17 cellular contexts compared by ENCODE assay signal in the genomic region with DNA sequence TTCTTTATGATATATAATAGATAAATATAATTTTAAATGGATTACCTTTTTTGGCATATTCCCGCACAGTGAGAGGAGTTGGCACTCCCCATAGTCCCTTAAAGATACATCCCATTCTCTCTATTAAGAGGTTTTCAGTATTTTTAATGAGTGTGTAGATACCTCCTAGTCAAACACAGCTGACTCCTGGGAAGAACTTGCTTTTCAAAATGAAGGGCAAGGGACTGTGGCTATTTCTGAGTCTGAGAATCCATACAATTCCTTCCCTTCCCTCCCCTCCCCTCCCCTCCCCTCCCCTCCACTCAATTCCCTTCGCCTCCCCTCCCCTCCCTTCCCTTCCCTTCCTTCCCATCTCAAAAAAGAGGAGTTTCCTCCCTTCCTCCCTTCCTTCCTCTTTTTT.
DNase-seq lines count a peak whose midpoint lies in the region; TF ChIP-seq lines count a peak whose summit lies in the region.
"Had no signal": no experiment of that assay in that cellular context is flagged by ENCODE, and none has a peak within 500 bp of the region (broad histone marks: within the 10 kb centered on the region; RNA-seq: fewer than 3 reads in every experiment).

No MANE protein-coding gene starts in this region.

- peaks cover 7% of the 10 kb centered on the region for H3K4me1 ChIP-seq in Caco-2
- H3K4me1 ChIP-seq: BE2C had no signal

- peaks cover 12% of the 10 kb centered on the region for H3K4me1 Mint-ChIP-seq in Caco-2 (ENCODE audit: low read depth, unreplicated experiment)
- H3K4me1 Mint-ChIP-seq in activated CD4-positive, alpha-beta T cell treated with anti-CD3 and anti-CD28 coated beads, Interleukin-2, amount 10 ng/mL, durations not matched to agents 24 days and 14 days: peaks cover 2% of the 10 kb centered on the region
- H3K4me1 Mint-ChIP-seq: IgD-negative memory B cell had no signal

- peaks cover 1% of the 10 kb centered on the region for H3K36me3 ChIP-seq in Caco-2 (ENCODE audit: control insufficient read depth, insufficient read depth, low read length)
- H3K36me3 ChIP-seq: BE2C had no signal

- intact Hi-C loops in Caco-2 (cut with micrococcal nuclease; ENCODE audit: unreplicated experiment) (no loop called here), dorsolateral prefrontal cortex (cut with DNase I) (loop anchor here (5.0 to 10.0 kb wide), 5 partner anchors 36 to 589 kb away; no protein-coding TSS in a partner anchor)
- intact Hi-C loops in activated CD4-positive, alpha-beta T cell treated with anti-CD3 and anti-CD28 coated beads, Interleukin-2, amount 10 ng/mL, durations not matched to agents 24 days and 14 days (cut with micrococcal nuclease): no loop called here

- CTCF ChIA-PET in Caco-2 (lab: Charles Lee): no interaction called here

- DNase-seq in Caco-2 (no peak), MV-4-11 (lab: John Stamatoyannopoulos, UW) (peak; percentile 49), dorsolateral prefrontal cortex (no peak), occipital lobe (lab: John Stamatoyannopoulos, UW) (no peak)
- no peak for DNase-seq in stimulated activated CD4-positive, alpha-beta T cell treated with anti-CD3 and anti-CD28 coated beads, Interleukin-4, amount 100 ng/mL, for 4 hours
- DNase-seq in activated CD4-positive, alpha-beta T cell treated with anti-CD3 and anti-CD28 coated beads, Interleukin-2, amount 10 ng/mL, durations not matched to agents 24 days and 14 days: no peak
- DNase-seq: BE2C; CD4-positive, alpha-beta T cell; DMS153; DMS79 treated with DMSO at 0.1 percent for 48 hours; GF-D8; GOT3; H7; HFFc6 had no signal

- no peak overlapping the region for H3K4me3 Mint-ChIP-seq in Caco-2 (ENCODE audit: unreplicated experiment)
- no peak overlapping the region for H3K4me3 Mint-ChIP-seq in activated CD4-positive, alpha-beta T cell treated with anti-CD3 and anti-CD28 coated beads, Interleukin-2, amount 10 ng/mL, durations not matched to agents 24 days and 14 days
- H3K4me3 Mint-ChIP-seq: CD4-positive, alpha-beta T cell; HFFc6; IgD-negative memory B cell had no signal

- H3K27me3 Mint-ChIP-seq in Caco-2 (ENCODE audit: insufficient read depth, unreplicated experiment): no peaks in the 10 kb centered on the region
- H3K27me3 Mint-ChIP-seq in activated CD4-positive, alpha-beta T cell treated with anti-CD3 and anti-CD28 coated beads, Interleukin-2, amount 10 ng/mL, durations not matched to agents 24 days and 14 days: peaks cover under 1% of the 10 kb centered on the region
- H3K27me3 Mint-ChIP-seq: CD4-positive, alpha-beta T cell; IgD-negative memory B cell had no signal

- H3K9me3 ChIP-seq in Caco-2: no peaks in the 10 kb centered on the region
- H3K9me3 ChIP-seq: BE2C had no signal

- no peak for TF ChIP-seq CTCF in Caco-2 (IDR thresholded peaks at IDR 0.05; ENCODE audit: insufficient read depth in 1 of 2, low read depth in 1 of 2, low read length in 1 of 2, severe bottlenecking in 1 of 2, unreplicated experiment in 1 of 2)
- TF ChIP-seq CTCF in dorsolateral prefrontal cortex (IDR thresholded peaks at IDR 0.05 in 54 of 56, conservative IDR thresholded peaks at IDR 0.05 in 2 of 56; ENCODE audit: low read depth in 1 of 56, partially characterized antibody in 56 of 56): no peak

- H3K9me3 Mint-ChIP-seq in Caco-2 (ENCODE audit: unreplicated experiment): no peaks in the 10 kb centered on the region
- no peaks in the 10 kb centered on the region for H3K9me3 Mint-ChIP-seq in activated CD4-positive, alpha-beta T cell treated with anti-CD3 and anti-CD28 coated beads, Interleukin-2, amount 10 ng/mL, durations not matched to agents 24 days and 14 days
- H3K9me3 Mint-ChIP-seq: CD4-positive, alpha-beta T cell; HFFc6; IgD-negative memory B cell had no signal

- H3K27ac ChIP-seq in dorsolateral prefrontal cortex: peak overlapping the region in 56 of 59 donors; percentile 10 to 90 (median 77)
- peak overlapping the region; percentile 75 for H3K27ac ChIP-seq in temporal lobe (ENCODE audit: low read depth, low read length)
- H3K27ac ChIP-seq: C4-2B had no signal

- BruUV-seq in Caco-2 (replicated peaks; lab: Mats Ljungman, UMichigan): no TSS peak

- H3K4me3 ChIP-seq in Caco-2 (ENCODE audit: low read depth, low read length) (no peak overlapping the region), dorsolateral prefrontal cortex (no peak overlapping the region)

- POLR2A ChIA-PET in Caco-2 (lab: Charles Lee): no interaction called here

- H3K27me3 ChIP-seq in Caco-2 (replicated peaks; ENCODE audit: control insufficient read depth, insufficient read depth, low read length) (no peaks in the 10 kb centered on the region), dorsolateral prefrontal cortex (no peaks in the 10 kb centered on the region)
- H3K27me3 ChIP-seq: BE2C had no signal

- H3K36me3 Mint-ChIP-seq in Caco-2 (ENCODE audit: insufficient read depth, unreplicated experiment): peaks cover 47% of the 10 kb centered on the region
- peaks cover 3% of the 10 kb centered on the region for H3K36me3 Mint-ChIP-seq in activated CD4-positive, alpha-beta T cell treated with anti-CD3 and anti-CD28 coated beads, Interleukin-2, amount 10 ng/mL, durations not matched to agents 24 days and 14 days (ENCODE audit: low read depth)
- H3K36me3 Mint-ChIP-seq: IgD-negative memory B cell had no signal

- H3K27ac Mint-ChIP-seq in Caco-2 (ENCODE audit: unreplicated experiment): peak overlapping the region; percentile 72
- H3K27ac Mint-ChIP-seq in activated CD4-positive, alpha-beta T cell treated with anti-CD3 and anti-CD28 coated beads, Interleukin-2, amount 10 ng/mL, durations not matched to agents 24 days and 14 days: no peak overlapping the region
- H3K27ac Mint-ChIP-seq: CD4-positive, alpha-beta T cell; HFFc6; IgD-negative memory B cell had no signal

Comparison
In these comparisons a context has a peak if more than half of its experiments do, and no peak if none do; other contexts are left out.
1. intact Hi-C loops: an anchor here in dorsolateral prefrontal cortex (5.0 to 10.0 kb wide); none called in Caco-2 and activated CD4-positive, alpha-beta T cell treated with anti-CD3 and anti-CD28 coated beads, Interleukin-2, amount 10 ng/mL, durations not matched to agents 24 days and 14 days.